Comparison of ENCODE assay signal across 8 cellular contexts in genomic region chr12:49623142-49623899, GRCh38. TPM values are rescaled to one million over a fixed set of nuclear protein-coding genes. Genes with fewer than 3 reads are reported as not detected.
DNase-seq lines count a peak whose midpoint lies in the region; ATAC-seq and TF ChIP-seq lines count a peak whose summit lies in the region.

Gene PRPF40B (plus strand): TSS chr12:49623561. CDS start chr12:49623591, 30 bp downstream.

- intact Hi-C loops in vagina (cut with DNase I), result loop anchor here (5.0 kb wide), 2 partner anchors 56 to 71 kb away; partner anchors contain the start of gene MCRS1

- H3K4me3 ChIP-seq in GM12875 (ENCODE audit: low read depth, low read length) (peak within 1 kb of the TSS; percentile 53), right atrium auricular region (peak within 1 kb of the TSS; percentile 51 to 65), vagina (peak within 1 kb of the TSS; percentile 59 to 65)

- H3K27ac Mint-ChIP-seq in T-helper 1 cell treated with Interleukin-12 subunit alpha and Interleukin-12 subunit beta and Interleukin-4 antibody, amounts not matched to agents 30 μg/mL and 1 μg/mL, for 36 hours, result peak within 1 kb of the TSS; percentile 73

- H3K9me3 Mint-ChIP-seq in T-helper 1 cell treated with Interleukin-12 subunit alpha and Interleukin-12 subunit beta and Interleukin-4 antibody, amounts not matched to agents 30 μg/mL and 1 μg/mL, for 36 hours, result no peaks in the 10 kb centered on the region

- TF ChIP-seq CTCF in GM12875 (IDR thresholded peaks at IDR 0.05; ENCODE audit: borderline replicate concordance, insufficient read depth, low read depth, low read length) (peak; percentile 72), right atrium auricular region (IDR thresholded peaks at IDR 0.05) (peak; percentile 34 to 70), vagina (IDR thresholded peaks at IDR 0.05) (no peak)

- peak within 1 kb of the TSS; percentile 82 for H3K4me3 Mint-ChIP-seq in T-helper 1 cell treated with Interleukin-12 subunit alpha and Interleukin-12 subunit beta and Interleukin-4 antibody, amounts not matched to agents 30 μg/mL and 1 μg/mL, for 36 hours

- no peaks in the 10 kb centered on the region for H3K36me3 Mint-ChIP-seq in T-helper 1 cell treated with Interleukin-12 subunit alpha and Interleukin-12 subunit beta and Interleukin-4 antibody, amounts not matched to agents 30 μg/mL and 1 μg/mL, for 36 hours (ENCODE audit: low read depth)

- H3K27ac ChIP-seq in right atrium auricular region, result peak within 1 kb of the TSS; percentile 81 to 86
- peak within 1 kb of the TSS; percentile 92 for H3K27ac ChIP-seq in vagina

- H3K27me3 Mint-ChIP-seq in T-helper 1 cell treated with Interleukin-12 subunit alpha and Interleukin-12 subunit beta and Interleukin-4 antibody, amounts not matched to agents 30 μg/mL and 1 μg/mL, for 36 hours (ENCODE audit: low read depth), result peaks cover 33% of the 10 kb centered on the region

- ATAC-seq in HG02642 (IDR thresholded peaks at IDR 0.05; ENCODE audit: poor library complexity, unreplicated experiment), result peak; percentile 77

- H3K4me1 Mint-ChIP-seq in T-helper 1 cell treated with Interleukin-12 subunit alpha and Interleukin-12 subunit beta and Interleukin-4 antibody, amounts not matched to agents 30 μg/mL and 1 μg/mL, for 36 hours (ENCODE audit: low read depth), result peaks cover 19% of the 10 kb centered on the region

- no peaks in the 10 kb centered on the region for H3K27me3 ChIP-seq in right atrium auricular region
- H3K27me3 ChIP-seq in vagina, result no peaks in the 10 kb centered on the region

- DNase-seq in NCI-H1417 (lab: John Stamatoyannopoulos, UW) (peak; percentile 93 to 98 (median 95)), amniotic stem cell (lab: John Stamatoyannopoulos, UW) (peak; percentile 78), right atrium auricular region (ENCODE audit: low spot score) (peak; percentile 85), putamen (ENCODE audit: low spot score) (peak; percentile 89), vagina (ENCODE audit: extremely low spot score in 2 of 2) (peak in 1 of 2 donors; percentile 85)

- H3K36me3 ChIP-seq in right atrium auricular region (no peaks in the 10 kb centered on the region), vagina (no peaks in the 10 kb centered on the region)

- TF ChIP-seq POLR2A in vagina (IDR thresholded peaks at IDR 0.05), result peak in 1 of 2 donors; percentile 71

- H3K4me1 ChIP-seq in right atrium auricular region (peaks cover 0 to 21% of the 10 kb centered on the region in 2 donors), vagina (peaks cover 26% of the 10 kb centered on the region)

- H3K9me3 ChIP-seq in right atrium auricular region (no peaks in the 10 kb centered on the region), vagina (no peaks in the 10 kb centered on the region)

RNA-seq across cellular contexts. Expression of gene PRPF40B, which starts in this region (rescaled TPM):
- 10 to 100 TPM; 14.9 to 16.0 TPM for total RNA-seq in right atrium auricular region
- 22.1 TPM for total RNA-seq in vagina

Comparison
In these comparisons a context has a peak if more than half of its experiments do, and no peak if none do; other contexts are left out.
1. CTCF ChIP-seq: peak in GM12875 (single experiment) and right atrium auricular region (2 of 2); none in vagina (0 of 3).
2. Peak in every context shown above with its lines, with median percentiles within 50 percentile points of each other: H3K4me3 ChIP-seq.